Comparison of ENCODE assay signal across 8 cellular contexts in genomic region chr15:55279746-55280351, GRCh38. TPM values are rescaled to one million over a fixed set of nuclear protein-coding genes. Genes with fewer than 3 reads are reported as not detected.
A peak's percentile ranks its signal among the peaks of the same experiment; 100 is the strongest.
DNase-seq lines count a peak whose midpoint lies in the region; ATAC-seq and TF ChIP-seq lines count a peak whose summit lies in the region.

No MANE protein-coding gene starts in this region.

- H3K4me3 ChIP-seq in fibroblast of lung (replicated peaks in 1 of 4; ENCODE audit: control extremely low read depth in 1 of 4, insufficient read depth in 1 of 4, low read depth in 3 of 4, low read length in 4 of 4): no peak overlapping the region
- H3K4me3 ChIP-seq in neural progenitor cell: no peak overlapping the region

- in situ Hi-C loops in Caki2 (cut with HindIII; ENCODE audit: low pct_unique_long_range_greater_than_20kb, low sequenced_read_pairs): no loop called here

- H3K9ac ChIP-seq in fibroblast of lung (ENCODE audit: insufficient read depth, low read length): no peak overlapping the region
- no peak overlapping the region for H3K9ac ChIP-seq in neural progenitor cell

- H4K20me1 ChIP-seq in fibroblast of lung (ENCODE audit: control insufficient read depth, extremely low read depth, insufficient read depth, low read length) (no peaks in the 10 kb centered on the region), neural progenitor cell (ENCODE audit: low read depth) (no peaks in the 10 kb centered on the region)

- no peaks in the 10 kb centered on the region for H3K36me3 ChIP-seq in fibroblast of lung (ENCODE audit: control insufficient read depth, insufficient read depth, low read length)
- H3K36me3 ChIP-seq in neural progenitor cell: no peaks in the 10 kb centered on the region

- H3K9me3 Mint-ChIP-seq in neural progenitor cell: no peaks in the 10 kb centered on the region

- H3K4me2 ChIP-seq in fibroblast of lung (ENCODE audit: extremely low read depth, insufficient read depth, low read length): peak overlapping the region; percentile 64
- H3K4me2 ChIP-seq in neural progenitor cell: no peak overlapping the region

- no peaks in the 10 kb centered on the region for H3F3A ChIP-seq in neural progenitor cell (ENCODE audit: low read depth)

- no peaks in the 10 kb centered on the region for H3K27me3 Mint-ChIP-seq in neural progenitor cell (ENCODE audit: insufficient read depth, low read depth)

- peak; percentile 65 for DNase-seq in Caki2 (ENCODE audit: low read depth)
- DNase-seq in HPDE6-E6E7 (ENCODE audit: extremely low spot score): peak; percentile 60
- DNase-seq in activated CD4-positive, alpha-beta T cell treated with anti-CD3 and anti-CD28 coated beads for 4 hours: peak; percentile 42 to 61
- peak; percentile 87 to 95 for DNase-seq in fibroblast of lung (ENCODE audit: low read depth in 2 of 2)
- DNase-seq in stimulated activated CD8-positive, alpha-beta memory T cell treated with anti-CD3 and anti-CD28 coated beads, Interleukin-12 subunit alpha, Interleukin-12 subunit beta, amount 100 ng/mL, for 4 hours (ENCODE audit: low read depth): peak; percentile 36
- DNase-seq in neural progenitor cell (ENCODE audit: low spot score): no peak
- DNase-seq in NCI-H1436 treated with DMSO at 0.1 percent for 48 hours (lab: John Stamatoyannopoulos, UW): no peak

- H3K27me3 ChIP-seq in fibroblast of lung (ENCODE audit: control insufficient read depth, insufficient read depth, low read length): no peaks in the 10 kb centered on the region
- no peaks in the 10 kb centered on the region for H3K27me3 ChIP-seq in neural progenitor cell

- peak overlapping the region; percentile 45 for H3K27ac ChIP-seq in fibroblast of lung (ENCODE audit: insufficient read depth, low read length)
- H3K27ac ChIP-seq in neural progenitor cell: no peak overlapping the region

- H3K4me1 Mint-ChIP-seq in neural progenitor cell: no peaks in the 10 kb centered on the region

- H3K4me1 ChIP-seq in fibroblast of lung (ENCODE audit: control insufficient read depth, extremely low read depth, insufficient read depth, low read length): peaks cover 24% of the 10 kb centered on the region
- H3K4me1 ChIP-seq in neural progenitor cell: no peaks in the 10 kb centered on the region

- H3K79me2 ChIP-seq in fibroblast of lung (ENCODE audit: control insufficient read depth, insufficient read depth, low read length): peaks cover 5% of the 10 kb centered on the region
- H3K79me2 ChIP-seq in neural progenitor cell (ENCODE audit: low read depth): no peaks in the 10 kb centered on the region

- peak; percentile 81 for ATAC-seq in GM21390 (IDR thresholded peaks at IDR 0.05; ENCODE audit: unreplicated experiment)

- no peak overlapping the region for H3K27ac Mint-ChIP-seq in neural progenitor cell

- H3K4me3 Mint-ChIP-seq in neural progenitor cell: no peak overlapping the region

- H3K36me3 Mint-ChIP-seq in neural progenitor cell: no peaks in the 10 kb centered on the region

- H2AFZ ChIP-seq in fibroblast of lung (ENCODE audit: low read length): no peak overlapping the region
- no peak overlapping the region for H2AFZ ChIP-seq in neural progenitor cell (replicated peaks)

- TF ChIP-seq CTCF in fibroblast of lung (conservative IDR thresholded peaks at IDR 0.05 in 1 of 2, IDR thresholded peaks at IDR 0.05 in 1 of 2; ENCODE audit: low read depth in 1 of 2, low read length in 2 of 2) (no peak), neural progenitor cell (IDR thresholded peaks at IDR 0.05) (no peak)

- no peaks in the 10 kb centered on the region for H3K9me3 ChIP-seq in fibroblast of lung (ENCODE audit: control insufficient read depth, insufficient read depth, low read depth, low read length)
- H3K9me3 ChIP-seq in neural progenitor cell (ENCODE audit: low read depth): no peaks in the 10 kb centered on the region

RNA-seq across cellular contexts. Expression of gene RAB27A, which starts 9.8 kb away (rescaled TPM):
- total RNA-seq in Caki2 (2014; rRNA removed; shearing (Covaris generic); ENCODE audit: low replicate concordance): 10.0 and 14.0 TPM in 2 replicates
- total RNA-seq in fibroblast of lung (10.3 and 14.4 TPM in 2 replicates), neural progenitor cell (ENCODE audit: low replicate concordance) (2.3 and 3.6 TPM in 2 replicates)
- polyA plus RNA-seq in fibroblast of lung: 34.9 and 47.4 TPM in 2 replicates
- polyA plus RNA-seq in fibroblast of lung (2012): 21.1 and 26.2 TPM in 2 replicates
- 5.1 and 5.7 TPM in 2 replicates for polyA minus RNA-seq in fibroblast of lung (ENCODE audit: low replicate concordance)

RNA-seq across cellular contexts. Expression of gene PIGBOS1, which starts 39.1 kb away (rescaled TPM):
- 11.4 and 23.7 TPM in 2 replicates for total RNA-seq in Caki2 (2014; rRNA removed; shearing (Covaris generic); ENCODE audit: low replicate concordance)
- total RNA-seq in fibroblast of lung (7.4 and 10.9 TPM in 2 replicates), neural progenitor cell (ENCODE audit: low replicate concordance) (12.3 and 25.0 TPM in 2 replicates)
- 18.5 and 19.2 TPM in 2 replicates for polyA plus RNA-seq in fibroblast of lung
- polyA plus RNA-seq in fibroblast of lung (2012): 12.5 and 13.0 TPM in 2 replicates
- not detected in 2 replicates for polyA minus RNA-seq in fibroblast of lung (ENCODE audit: low replicate concordance)

RNA-seq across cellular contexts. Expression of gene PIGB, which starts 39.2 kb away (rescaled TPM):
- 26.0 and 28.7 TPM in 2 replicates for total RNA-seq in Caki2 (2014; rRNA removed; shearing (Covaris generic); ENCODE audit: low replicate concordance)
- total RNA-seq in fibroblast of lung (9.0 and 18.8 TPM in 2 replicates), neural progenitor cell (ENCODE audit: low replicate concordance) (15.6 and 18.7 TPM in 2 replicates)
- 24.1 and 27.4 TPM in 2 replicates for polyA plus RNA-seq in fibroblast of lung
- polyA plus RNA-seq in fibroblast of lung (2012): 11.0 and 12.8 TPM in 2 replicates
- polyA minus RNA-seq in fibroblast of lung (ENCODE audit: low replicate concordance): 4.3 and 8.0 TPM in 2 replicates

Comparison
In these comparisons a context has a peak if more than half of its experiments do, and no peak if none do; other contexts are left out.
1. DNase-seq: peak in Caki2 (single experiment), HPDE6-E6E7 (single experiment), activated CD4-positive, alpha-beta T cell treated with anti-CD3 and anti-CD28 coated beads for 4 hours (2 of 2), fibroblast of lung (2 of 2) and stimulated activated CD8-positive, alpha-beta memory T cell treated with anti-CD3 and anti-CD28 coated beads, Interleukin-12 subunit alpha, Interleukin-12 subunit beta, amount 100 ng/mL, for 4 hours (single experiment); none in neural progenitor cell (single experiment) and NCI-H1436 treated with DMSO at 0.1 percent for 48 hours (single experiment).